18 cellular contexts compared by ENCODE assay signal in the genomic region with DNA sequence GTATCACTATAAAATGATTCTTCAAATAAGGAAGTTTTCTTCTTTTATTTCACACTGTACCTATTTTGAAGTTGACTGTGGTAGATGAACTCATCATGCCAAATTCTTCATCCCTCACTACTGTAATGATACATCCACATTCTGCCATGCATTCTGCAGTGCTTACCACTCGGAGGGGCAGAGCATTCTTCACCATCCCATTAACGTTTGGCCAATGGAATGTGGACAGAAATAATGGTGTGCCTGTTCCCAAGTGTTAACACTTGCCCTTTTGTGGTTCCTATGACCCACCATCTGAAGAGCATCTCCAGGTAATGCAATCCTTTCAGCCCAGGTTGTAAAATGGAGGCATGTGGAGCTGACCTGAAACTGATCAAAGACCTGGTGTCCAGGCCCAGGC. TPM values are rescaled to one million over a fixed set of nuclear protein-coding genes. Genes with fewer than 3 reads are reported as not detected.
DNase-seq lines count a peak whose midpoint lies in the region; ATAC-seq, FAIRE-seq and TF ChIP-seq lines count a peak whose summit lies in the region.
"Had no signal": no experiment of that assay in that cellular context is flagged by ENCODE, and none has a peak within 500 bp of the region (broad histone marks: within the 10 kb centered on the region; RNA-seq: fewer than 3 reads in every experiment).

No MANE protein-coding gene starts in this region.

- peaks cover 13% of the 10 kb centered on the region; the same call in 1 of the 2 replicates for H3K79me2 ChIP-seq in HCT116 (ENCODE audit: insufficient read depth, low read length)
- peaks cover 85% of the 10 kb centered on the region for H3K79me2 ChIP-seq in astrocyte (ENCODE audit: insufficient read depth, low read length)
- H3K79me2 ChIP-seq in H9 (ENCODE audit: insufficient read depth, low read length) = peaks cover 5% of the 10 kb centered on the region; the same call in 1 of the 2 replicates

- no CpG with 5 or more reads among the region's 2 CpGs for WGBS in H9 (ENCODE audit: extremely low coverage, insufficient read length, low lambda C conversion rate)

- H3K4me2 ChIP-seq in HCT116 (ENCODE audit: low read length) (peak overlapping the region; percentile 24; the same call in 1 of the 2 replicates), astrocyte (ENCODE audit: low read length) (peak overlapping the region; percentile 1), H9 (ENCODE audit: insufficient read depth, insufficient read length, low read length) (no peak overlapping the region)
- H3K4me2 ChIP-seq: PC-9 had no signal

- CTCF ChIA-PET in HCT116 (lab: Charles Lee) = no interaction called here

- no peak overlapping the region for H2AK5ac ChIP-seq in H9 (ENCODE audit: insufficient read length, low read length)

- no peak overlapping the region for H2BK120ac ChIP-seq in H9 (ENCODE audit: low read depth, low read length, poor library complexity, severe bottlenecking)

- H3K9me2 ChIP-seq in HCT116 (ENCODE audit: insufficient read depth) = no peaks in the 10 kb centered on the region; the same call in 1 of the 2 replicates

- no peak overlapping the region for H4K8ac ChIP-seq in H9 (replicated peaks; ENCODE audit: insufficient read length, low read depth, low read length)

- H3K4me1 ChIP-seq in HCT116 (ENCODE audit: control insufficient read depth in 1 of 2, insufficient read depth in 2 of 2, low read length in 2 of 2) (peaks cover 7 to 26% of the 10 kb centered on the region in 2 experiments), astrocyte (ENCODE audit: insufficient read depth, low read length) (peaks cover 5% of the 10 kb centered on the region), H9 (ENCODE audit: insufficient read depth, low read length) (peaks cover 8% of the 10 kb centered on the region)

- peak overlapping the region; percentile 59 for H3K27ac Mint-ChIP-seq in astrocyte (ENCODE audit: unreplicated experiment)
- no peak overlapping the region for H3K27ac Mint-ChIP-seq in H9

- TF ChIP-seq CTCF in D721Med (IDR thresholded peaks at IDR 0.05; ENCODE audit: insufficient read depth, missing control alignments) (no peak), HCT116 (IDR thresholded peaks at IDR 0.05 in 2 of 3, conservative IDR thresholded peaks at IDR 0.05 in 1 of 3; ENCODE audit: borderline replicate concordance in 1 of 3, insufficient read depth in 1 of 3, low read depth in 2 of 3, low read length in 2 of 3) (no peak), astrocyte (IDR thresholded peaks at IDR 0.05; ENCODE audit: insufficient read depth, low read depth, low read length) (no peak), H9 (conservative IDR thresholded peaks at IDR 0.05) (no peak)

- no peak overlapping the region for H2AFZ ChIP-seq in HCT116 (ENCODE audit: low read depth, low read length, poor library complexity, severe bottlenecking)
- no peak overlapping the region for H2AFZ ChIP-seq in astrocyte (ENCODE audit: low read depth, low read length)
- H2AFZ ChIP-seq in H9 (ENCODE audit: low read length) = no peak overlapping the region
- H2AFZ ChIP-seq: PC-9 had no signal

- H3K23me2 ChIP-seq in H9 (ENCODE audit: insufficient read length, low read depth, low read length, poor library complexity, severe bottlenecking) = no peaks in the 10 kb centered on the region

- peaks cover 3% of the 10 kb centered on the region for H3K36me3 Mint-ChIP-seq in astrocyte (ENCODE audit: low read depth, unreplicated experiment)
- H3K36me3 Mint-ChIP-seq in H9 (ENCODE audit: insufficient read depth in 1 of 3, low read depth in 3 of 3) = peaks cover 1 to 6% (median 4%) of the 10 kb centered on the region in 3 experiments; a peak in 5 of 7 replicates

- H3K27me3 Mint-ChIP-seq in astrocyte (ENCODE audit: low read depth, unreplicated experiment) = no peaks in the 10 kb centered on the region
- H3K27me3 Mint-ChIP-seq in H9 (ENCODE audit: low read depth) = no peaks in the 10 kb centered on the region

- H2BK12ac ChIP-seq in H9 (ENCODE audit: insufficient read length, low read depth, low read length) = no peak overlapping the region

- H3K9me3 ChIP-seq in HCT116 (ENCODE audit: control insufficient read depth in 1 of 2, insufficient read depth in 1 of 2, low read depth in 1 of 2, low read length in 2 of 2) = no peaks in the 10 kb centered on the region
- no peaks in the 10 kb centered on the region for H3K9me3 ChIP-seq in astrocyte (ENCODE audit: insufficient read depth, low read depth, low read length)
- H3K9me3 ChIP-seq in H9 (ENCODE audit: control insufficient read depth, low read depth, low read length) = no peaks in the 10 kb centered on the region
- H3K9me3 ChIP-seq: MG63 had no signal

- no peaks in the 10 kb centered on the region for H3K9me3 Mint-ChIP-seq in astrocyte (ENCODE audit: unreplicated experiment)
- H3K9me3 Mint-ChIP-seq in H9 = no peaks in the 10 kb centered on the region; a peak in 1 of 5 replicates

- H3K4me3 ChIP-seq in HCT116 (replicated peaks in 1 of 2; ENCODE audit: low read depth in 1 of 2, low read length in 2 of 2) (no peak overlapping the region), astrocyte (ENCODE audit: insufficient read depth, low read depth, low read length) (no peak overlapping the region)
- H3K4me3 ChIP-seq: MG63, PC-9 had no signal

- H3K9ac ChIP-seq in HCT116 (ENCODE audit: low read length) (no peak overlapping the region), astrocyte (ENCODE audit: low read length) (no peak overlapping the region), H9 (ENCODE audit: extremely low read depth, insufficient read length, low read length) (no peak overlapping the region)

- H4K5ac ChIP-seq in H9 (ENCODE audit: insufficient read length, low read depth, low read length) = no peak overlapping the region

- H3T11ph ChIP-seq in H9 (ENCODE audit: low read length) = no peak overlapping the region

- no peak overlapping the region for H3K18ac ChIP-seq in H9 (ENCODE audit: insufficient read length, low read depth, low read length)

- no peak overlapping the region for H4K91ac ChIP-seq in H9 (ENCODE audit: insufficient read length, low read depth, low read length)

- TF ChIP-seq POLR2A in HCT116 (IDR thresholded peaks at IDR 0.05; ENCODE audit: borderline replicate concordance, extremely low read depth, insufficient read depth, insufficient read length) = no peak
- no peak for TF ChIP-seq POLR2A in GM18505 (IDR thresholded peaks at IDR 0.05; ENCODE audit: borderline replicate concordance, extremely low read depth, insufficient read depth, insufficient read length)

- H2BK20ac ChIP-seq in H9 (ENCODE audit: low read depth, low read length, poor library complexity, severe bottlenecking) = no peak overlapping the region

- no peak overlapping the region for H3K23ac ChIP-seq in H9 (ENCODE audit: insufficient read length, low read depth, low read length)

- POLR2A ChIA-PET in HCT116 (lab: Charles Lee) = no interaction called here

- RAD21 ChIA-PET in HCT116 (lab: Charles Lee; ENCODE audit: low non-redundant PET in 1 of 2, low total read pairs in 2 of 2, uncharacterized antibody in 2 of 2, unreplicated experiment in 2 of 2) = no interaction called here

- H3K79me1 ChIP-seq in H9 (ENCODE audit: insufficient read depth, low read depth, low read length, poor library complexity, severe bottlenecking) = no peaks in the 10 kb centered on the region

- intact Hi-C loops in HCT116 (cut with micrococcal nuclease) = no loop called here

- no peaks in the 10 kb centered on the region for H3K27me3 ChIP-seq in HCT116 (ENCODE audit: insufficient read depth, low read length)
- H3K27me3 ChIP-seq in astrocyte (ENCODE audit: insufficient read depth, low read length) = no peaks in the 10 kb centered on the region
- no peaks in the 10 kb centered on the region for H3K27me3 ChIP-seq in H9 (ENCODE audit: insufficient read depth, low read length)
- H3K27me3 ChIP-seq: MG63 had no signal

- H3K4ac ChIP-seq in H9 (ENCODE audit: low read depth, low read length) = no peak overlapping the region

- H3K4me3 Mint-ChIP-seq in astrocyte (ENCODE audit: unreplicated experiment) (no peak overlapping the region), H9 (no peak overlapping the region)

- no peak overlapping the region for H2BK15ac ChIP-seq in H9 (ENCODE audit: low read depth, low read length)

- H3K27ac ChIP-seq in HCT116 (ENCODE audit: low read depth, low read length) = no peak overlapping the region
- H3K27ac ChIP-seq in astrocyte (ENCODE audit: low read depth, low read length) = peak overlapping the region; percentile 23
- H3K27ac ChIP-seq in H9 (ENCODE audit: insufficient read length, low read depth, low read length) = no peak overlapping the region
- H3K27ac ChIP-seq: C4-2B, PC-9 had no signal

- FAIRE-seq in D721Med (lab: Jason Lieb, UNC) (peak; percentile 6), astrocyte (lab: Jason Lieb, UNC) (no peak)

- BruUV-seq in HCT116 (replicated peaks; lab: Mats Ljungman, UMichigan) = no TSS peak

- no peak overlapping the region for H3K56ac ChIP-seq in H9 (ENCODE audit: insufficient read length, low read depth, low read length)

- DNase-seq in D721Med (ENCODE audit: insufficient read length, low spot score) = no peak
- DNase-seq in HCT116 (ENCODE audit: low read depth, low spot score) = no peak
- DNase-seq in astrocyte (ENCODE audit: low read depth) = peak; percentile 43
- peak; percentile 22 for DNase-seq in glomerular visceral epithelial cell (ENCODE audit: extremely low spot score)
- no peak for DNase-seq in NK-92 (lab: John Stamatoyannopoulos, UW; ENCODE audit: unreplicated experiment)
- DNase-seq in H9 = no peak
- DNase-seq: DMS153, KBM-7, MG63, NCI-H1092 treated with DMSO at 0.1 percent for 48 hours, NCI-H1694, NCI-H345, NCI-H69, PC-9 had no signal

- peak; percentile 88 for ATAC-seq in HCT116
- no peak for ATAC-seq in GM18505 (IDR thresholded peaks at IDR 0.05; ENCODE audit: unreplicated experiment)
- no peak for ATAC-seq in GM18502 (IDR thresholded peaks at IDR 0.05; ENCODE audit: poor library complexity, unreplicated experiment)
- ATAC-seq: SK-N-SH treated with all-trans-retinoic acid at 6 μM for 48 hours had no signal

- peaks cover 23% of the 10 kb centered on the region for H3K4me1 Mint-ChIP-seq in astrocyte (ENCODE audit: low read depth, unreplicated experiment)
- H3K4me1 Mint-ChIP-seq in H9 = peaks cover 19 to 22% of the 10 kb centered on the region in 2 experiments

- H2BK5ac ChIP-seq in H9 (ENCODE audit: insufficient read length, low read length) = no peak overlapping the region

- H3K36me3 ChIP-seq in HCT116 (ENCODE audit: control insufficient read depth in 1 of 2, insufficient read depth in 2 of 2, low read length in 2 of 2) (no peaks in the 10 kb centered on the region), astrocyte (ENCODE audit: insufficient read depth, low read length) (no peaks in the 10 kb centered on the region)

- no peak for TF ChIP-seq RAD21 in HCT116 (IDR thresholded peaks at IDR 0.05; ENCODE audit: low read depth)

- no peak overlapping the region for H3K14ac ChIP-seq in H9 (ENCODE audit: insufficient read depth, low read length)

- no peaks in the 10 kb centered on the region for H4K20me1 ChIP-seq in HCT116 (ENCODE audit: insufficient read depth)
- peaks cover 28% of the 10 kb centered on the region for H4K20me1 ChIP-seq in astrocyte (ENCODE audit: insufficient read depth, low read length)
- H4K20me1 ChIP-seq in H9 (ENCODE audit: control insufficient read depth, insufficient read depth, insufficient read length) = no peaks in the 10 kb centered on the region

TF ChIP-seq in HCT116, 20 proteins besides CTCF, POLR2A, EP300 and RAD21 (continues in another document):
- TF ChIP-seq ELF1 (IDR thresholded peaks at IDR 0.05; ENCODE audit: borderline replicate concordance, low read depth) = no peak

RNA-seq across cellular contexts. Expression of a gene that starts 18.6 kb away (rescaled TPM):
- total RNA-seq in HCT116 (2021; ENCODE audit: unreplicated experiment) = 10.6 TPM
- 3.6 and 3.9 TPM in 2 replicates for polyA plus RNA-seq in HCT116 (2012)
- 51.5 and 53.7 TPM in 2 replicates for total RNA-seq in astrocyte
- total RNA-seq in H9 (2021) = 24.6 and 27.2 TPM in 2 replicates

Comparison
In these comparisons a context has a peak if more than half of its experiments do, and no peak if none do; other contexts are left out.
1. DNase-seq: peak in astrocyte (single experiment) and glomerular visceral epithelial cell (single experiment); none in D721Med (single experiment), HCT116 (single experiment), NK-92 (single experiment) and H9 (single experiment).